ENCODE assay signal across 25 cellular contexts in genomic region chr6:16976418-16977183, GRCh38.
"Had no signal": no experiment of that assay in that cellular context is flagged by ENCODE, and none has a peak within 500 bp of the region (broad histone marks: within the 10 kb centered on the region; RNA-seq: fewer than 3 reads in every experiment).

No MANE protein-coding gene starts in this region.

- ATAC-seq: activated CD4-positive, alpha-beta T cell treated with anti-CD3 and anti-CD28 coated beads for 36 hours; activated CD8-positive, alpha-beta memory T cell treated with anti-CD3 and anti-CD28 coated beads, Interleukin-2, amount 10 ng/mL, durations not matched to agents 7 days and 5 days; activated CD8-positive, alpha-beta T cell treated with anti-CD3 and anti-CD28 coated beads, Interleukin-2, amount 10 ng/mL, durations not matched to agents 7 days and 5 days; activated naive CD4-positive, alpha-beta T cell treated with anti-CD3 and anti-CD28 coated beads, Interleukin-2, amount 50 U/mL, for 72 hours; foreskin keratinocyte; gastrocnemius medialis; heart left ventricle had no signal

- DNase-seq: activated CD4-positive, alpha-beta memory T cell treated with anti-CD3 and anti-CD28 coated beads for 36 hours; activated CD4-positive, alpha-beta T cell treated with anti-CD3 and anti-CD28 coated beads for 36 hours; activated CD4-positive, alpha-beta T cell treated with anti-CD3 and anti-CD28 coated beads, Interleukin-2, amount 10 ng/mL, durations not matched to agents 24 days and 14 days; activated CD4-positive, CD25-positive, alpha-beta regulatory T cell; activated CD4-positive, CD25-positive, alpha-beta regulatory T cell treated with anti-CD3 and anti-CD28 coated beads, Interleukin-2, amount 50 U/mL, for 72 hours; activated CD8-positive, alpha-beta memory T cell treated with anti-CD3 and anti-CD28 coated beads, Interleukin-2, amount 10 ng/mL, durations not matched to agents 7 days and 5 days; activated CD8-positive, alpha-beta memory T cell treated with anti-CD3 and anti-CD28 coated beads, Interleukin-2, amount 50 U/mL, for 4 hours; activated CD8-positive, alpha-beta T cell treated with anti-CD3 and anti-CD28 coated beads, Interleukin-2, amount 10 ng/mL, durations not matched to agents 7 days and 5 days; activated effector memory CD4-positive, alpha-beta T cell treated with anti-CD3 and anti-CD28 coated beads, Interleukin-2, amount 50 U/mL, for 16 hours; activated naive CD4-positive, alpha-beta T cell; activated naive CD4-positive, alpha-beta T cell treated with anti-CD3 and anti-CD28 coated beads, Interleukin-2, amount 10 ng/mL, durations not matched to agents 7 days and 5 days; activated naive CD8-positive, alpha-beta T cell treated with anti-CD3 and anti-CD28 coated beads, Interleukin-2, amount 10 ng/mL, durations not matched to agents 7 days and 5 days; activated T-cell treated with anti-CD3 and anti-CD28 coated beads, Interleukin-2, amount 50 U/mL, for 1 hour; activated T-cell treated with anti-CD3 and anti-CD28 coated beads, Interleukin-2, amount 50 U/mL, for 48 hours; anterior cingulate cortex; brain microvascular endothelial cell; dorsolateral prefrontal cortex; effector memory CD4-positive, alpha-beta T cell; endodermal cell; foreskin keratinocyte; gastrocnemius medialis; glutamatergic neuron; heart left ventricle; T-helper 2 cell had no signal
